Comparison of ENCODE assay signal across 8 cellular contexts in the genomic region with DNA sequence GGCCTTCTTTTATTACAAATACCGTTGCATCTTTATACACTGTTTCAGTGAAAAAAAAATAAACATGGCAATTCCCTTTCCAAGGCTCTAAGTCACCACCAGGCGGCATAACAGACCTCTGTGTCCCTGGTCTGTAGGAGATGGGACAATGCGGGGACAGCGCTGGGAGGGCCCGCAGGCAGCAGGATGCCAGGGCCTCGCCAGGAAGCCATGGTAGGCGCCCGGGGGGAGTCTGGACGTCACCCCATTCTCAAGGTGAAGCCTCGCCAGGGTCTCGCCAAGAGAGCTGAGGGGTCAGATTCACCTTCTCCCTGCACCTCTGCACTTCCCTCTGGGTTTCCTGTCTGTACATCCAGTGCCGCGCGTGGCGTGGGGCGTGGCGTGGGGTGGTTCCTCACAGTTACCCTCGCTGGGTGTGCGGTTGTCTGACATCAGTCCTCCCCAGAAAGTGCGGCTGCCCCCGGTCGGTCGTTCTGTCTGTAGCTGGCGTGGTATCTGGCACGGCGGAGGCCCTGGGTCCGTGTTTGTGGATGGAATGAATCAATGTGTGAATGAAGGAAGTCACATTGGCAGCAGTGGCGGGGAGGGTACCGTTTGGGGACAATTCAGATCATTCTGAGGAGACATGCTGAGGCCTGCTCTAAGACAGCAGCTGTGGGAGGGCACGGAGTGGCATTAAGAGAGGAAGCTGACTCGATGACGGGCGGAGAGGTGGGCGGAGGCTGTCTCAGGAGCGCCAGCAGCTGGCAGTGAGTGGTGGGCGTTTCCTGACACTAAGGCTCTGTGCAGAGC. TPM values are rescaled to one million over a fixed set of nuclear protein-coding genes. Genes with fewer than 3 reads are reported as not detected.
DNase-seq lines count a peak whose midpoint lies in the region; ATAC-seq, FAIRE-seq and TF ChIP-seq lines count a peak whose summit lies in the region.

No MANE protein-coding gene starts in this region.

- no peak overlapping the region for H2AFZ ChIP-seq in H1 (ENCODE audit: low read length)

- no peaks in the 10 kb centered on the region for H3K36me3 Mint-ChIP-seq in activated CD8-positive, alpha-beta T cell treated with anti-CD3 and anti-CD28 coated beads for 36 hours (ENCODE audit: low read depth)

- peaks cover 0 to 4% of the 10 kb centered on the region in 2 experiments for H4K20me1 ChIP-seq in H1 (replicated peaks in 1 of 2; ENCODE audit: control insufficient read depth in 1 of 2, insufficient read depth in 2 of 2, low read length in 2 of 2)

- H3K18ac ChIP-seq in H1 (ENCODE audit: extremely low read depth, low read length): peak overlapping the region; percentile 33; the same call in 1 of the 2 replicates

- no peaks in the 10 kb centered on the region for H3K27me3 ChIP-seq in H1 (replicated peaks in 1 of 4; ENCODE audit: control insufficient read depth in 3 of 4, extremely low read depth in 1 of 4, insufficient read depth in 3 of 4, low read length in 3 of 4)

- no peak overlapping the region for H3K14ac ChIP-seq in H1 (ENCODE audit: insufficient read length)

- H3K4me3 Mint-ChIP-seq in activated CD8-positive, alpha-beta T cell treated with anti-CD3 and anti-CD28 coated beads for 36 hours: peak overlapping the region; percentile 73

- TF ChIP-seq CTCF in activated CD8-positive, alpha-beta T cell treated with anti-CD3 and anti-CD28 coated beads for 36 hours (IDR thresholded peaks at IDR 0.05): peak; percentile 81
- TF ChIP-seq CTCF in H1 (IDR thresholded peaks at IDR 0.05; ENCODE audit: control extremely low read depth in 1 of 3, insufficient read depth in 1 of 3, low read depth in 1 of 3, low read length in 3 of 3): peak; percentile 55 to 82 (median 76)

- POLR2A ChIA-PET in activated CD8-positive, alpha-beta T cell treated with anti-CD3 and anti-CD28 coated beads for 36 hours (lab: Charles Lee): interaction anchor here (0.6 to 10.5 kb wide), 13 partner anchors 9 to 340 kb away, joined by 3 to 154 read pairs (median 4); no protein-coding TSS in a partner anchor
- POLR2A ChIA-PET in H1 (lab: Charles Lee; ENCODE audit: partially characterized antibody): no interaction called here

- CTCF ChIA-PET in activated CD8-positive, alpha-beta T cell treated with anti-CD3 and anti-CD28 coated beads for 36 hours (lab: Charles Lee): interaction anchor here (0.7 to 9.1 kb wide), 39 partner anchors 9 to 250 kb away, joined by 3 to 142 read pairs (median 4); no protein-coding TSS in a partner anchor
- CTCF ChIA-PET in H1 (lab: Charles Lee; ENCODE audit: partially characterized antibody): interaction anchor here (0.6 to 9.6 kb wide), 39 partner anchors 9 to 1450 kb away, joined by 3 to 130 read pairs (median 5); no protein-coding TSS in a partner anchor

- H3K23me2 ChIP-seq in H1 (ENCODE audit: low read depth, low read length): peaks cover 2% of the 10 kb centered on the region; the same call in 1 of the 2 replicates

- no peak overlapping the region for H3K23ac ChIP-seq in H1 (ENCODE audit: insufficient read length)

- H3K79me1 ChIP-seq in H1 (ENCODE audit: low read depth, low read length): no peaks in the 10 kb centered on the region

- H4K8ac ChIP-seq in H1 (ENCODE audit: extremely low read depth, insufficient read depth, low read length): no peak overlapping the region

- TF ChIP-seq EP300 in H1 (IDR thresholded peaks at IDR 0.05; ENCODE audit: borderline replicate concordance in 1 of 2, low read depth in 2 of 2, low read length in 2 of 2): no peak

- peak; percentile 82 to 84 for TF ChIP-seq RAD21 in H1 (IDR thresholded peaks at IDR 0.05 in 1 of 2, conservative IDR thresholded peaks at IDR 0.05 in 1 of 2; ENCODE audit: low read depth in 2 of 2, low read length in 2 of 2)

- H2AK5ac ChIP-seq in H1 (ENCODE audit: low read depth, low read length): no peak overlapping the region

- no peak overlapping the region for H2BK20ac ChIP-seq in H1 (ENCODE audit: low read length)

- no peak overlapping the region for H2BK15ac ChIP-seq in H1 (ENCODE audit: low read length)

- H2BK5ac ChIP-seq in H1 (ENCODE audit: low read depth, low read length): peak overlapping the region; percentile 72; the same call in 1 of the 2 replicates

- no peaks in the 10 kb centered on the region for H3K36me3 ChIP-seq in H1 (ENCODE audit: control insufficient read depth in 2 of 4, insufficient read depth in 4 of 4, low read length in 3 of 4)

- H3K9me3 Mint-ChIP-seq in activated CD8-positive, alpha-beta T cell treated with anti-CD3 and anti-CD28 coated beads for 36 hours: no peaks in the 10 kb centered on the region

- no peak overlapping the region for H3K56ac ChIP-seq in H1 (replicated peaks; ENCODE audit: insufficient read length, low read depth, low read length)

- H3K27me3 Mint-ChIP-seq in activated CD8-positive, alpha-beta T cell treated with anti-CD3 and anti-CD28 coated beads for 36 hours: no peaks in the 10 kb centered on the region

- no peak overlapping the region; a peak in 2 of 7 replicates for H3K9ac ChIP-seq in H1 (replicated peaks in 1 of 4; ENCODE audit: extremely low read depth in 1 of 4, low read depth in 3 of 4, low read length in 3 of 4)

- no peak overlapping the region for H4K91ac ChIP-seq in H1 (replicated peaks; ENCODE audit: insufficient read length, low read length)

- H3K79me2 ChIP-seq in H1 (ENCODE audit: control insufficient read depth in 1 of 2, insufficient read depth in 2 of 2, low read length in 2 of 2): no peaks in the 10 kb centered on the region

- no peak overlapping the region for H2BK120ac ChIP-seq in H1 (replicated peaks; ENCODE audit: low read depth, low read length)

- TF ChIP-seq POLR2A in H1 (IDR thresholded peaks at IDR 0.05; ENCODE audit: control extremely low read depth in 1 of 2, low read depth in 2 of 2, low read length in 2 of 2): no peak

- H4K5ac ChIP-seq in H1 (ENCODE audit: insufficient read length, low read depth, low read length): no peak overlapping the region

- H3K9me3 ChIP-seq in H1 (ENCODE audit: insufficient read depth in 2 of 2, low read depth in 1 of 2, low read length in 1 of 2): no peaks in the 10 kb centered on the region

- 73% methylated on average over 36 of the region's 36 CpGs; no CpG with 5 or more reads in 1 of the 2 experiments for WGBS in H1 (ENCODE audit: extremely low coverage in 1 of 2, insufficient coverage in 1 of 2, insufficient read length in 1 of 2, insufficient replicate concordance in 2 of 2, low coverage in 1 of 2, low lambda C conversion rate in 2 of 2, missing lambda C conversion rate in 1 of 2), 2 experiments

- peak overlapping the region; percentile 93 for H3K27ac Mint-ChIP-seq in activated CD8-positive, alpha-beta T cell treated with anti-CD3 and anti-CD28 coated beads for 36 hours

- peaks cover 43% of the 10 kb centered on the region for H3K4me1 Mint-ChIP-seq in activated CD8-positive, alpha-beta T cell treated with anti-CD3 and anti-CD28 coated beads for 36 hours (ENCODE audit: low read depth)

- H2BK12ac ChIP-seq in H1 (ENCODE audit: low read depth, low read length): peak overlapping the region; percentile 22; the same call in 1 of the 2 replicates

- FAIRE-seq in H1 (lab: Jason Lieb, UNC): no peak

- intact Hi-C loops in activated CD8-positive, alpha-beta T cell treated with anti-CD3 and anti-CD28 coated beads for 36 hours (cut with micrococcal nuclease): loop anchor here (1.0 to 5.0 kb wide), 3 partner anchors 21 to 72 kb away; no protein-coding TSS in a partner anchor

- H3K27ac ChIP-seq in H1 (ENCODE audit: low read depth, low read length): no peak overlapping the region

- peak overlapping the region in 1 of 4 experiments; percentile 31; a peak in 2 of 8 replicates for H3K4me3 ChIP-seq in H1 (ENCODE audit: extremely low read depth in 1 of 4, insufficient read depth in 2 of 4, low read depth in 3 of 4, low read length in 4 of 4)

- ATAC-seq in HG03280 (IDR thresholded peaks at IDR 0.05; ENCODE audit: unreplicated experiment) (peak; percentile 35), HG03469 (IDR thresholded peaks at IDR 0.05; ENCODE audit: unreplicated experiment) (no peak)
- peak; percentile 76 for ATAC-seq in activated CD8-positive, alpha-beta T cell treated with anti-CD3 and anti-CD28 coated beads for 36 hours

- peaks cover 6 to 21% (median 12%) of the 10 kb centered on the region in 4 experiments for H3K4me1 ChIP-seq in H1 (replicated peaks in 1 of 4; ENCODE audit: control insufficient read depth in 3 of 4, insufficient read depth in 4 of 4, low read length in 3 of 4)

- no peak overlapping the region for H3K4ac ChIP-seq in H1 (replicated peaks; ENCODE audit: insufficient read length, low read depth, low read length)

- peak overlapping the region; percentile 20 to 55; a peak in 3 of 4 replicates for H3K4me2 ChIP-seq in H1 (ENCODE audit: insufficient read depth in 1 of 2, low read depth in 2 of 2, low read length in 2 of 2)

- DNase-seq in DMS79 treated with DMSO at 0.1 percent for 48 hours (lab: John Stamatoyannopoulos, UW) (peak; percentile 63), NCI-H748 (lab: John Stamatoyannopoulos, UW; ENCODE audit: unreplicated experiment) (peak; percentile 97), H1 (ENCODE audit: low read depth in 1 of 2, low spot score in 2 of 2) (no peak), mucosa of gallbladder (ENCODE audit: low spot score) (peak; percentile 66)
- DNase-seq in activated CD8-positive, alpha-beta T cell treated with anti-CD3 and anti-CD28 coated beads for 36 hours: peak; percentile 99
- DNase-seq in stimulated activated CD8-positive, alpha-beta memory T cell treated with anti-CD3 and anti-CD28 coated beads, Interleukin-4, amount 100 ng/mL, for 48 hours: peak; percentile 90

TF ChIP-seq in H1, 55 proteins besides CTCF, POLR2A, EP300 and RAD21 (continues in another document):
- no peak for TF ChIP-seq SP4 (IDR thresholded peaks at IDR 0.05; ENCODE audit: low read length)
- no peak for TF ChIP-seq SUZ12 (IDR thresholded peaks at IDR 0.05; ENCODE audit: low read length)
- TF ChIP-seq POLR2AphosphoS5 (IDR thresholded peaks at IDR 0.05; ENCODE audit: low read depth, low read length): no peak
- TF ChIP-seq TEAD4 (IDR thresholded peaks at IDR 0.05; ENCODE audit: low read depth, low read length): no peak
- no peak for TF ChIP-seq ATF3 (IDR thresholded peaks at IDR 0.05; ENCODE audit: insufficient read depth, low read depth, low read length)

RNA-seq across cellular contexts. Expression of gene LRRFIP1, which starts 45.9 kb away (rescaled TPM):
- 100 to 1,000 TPM; 264 to 281 TPM for total RNA-seq in activated CD8-positive, alpha-beta T cell treated with anti-CD3 and anti-CD28 coated beads for 36 hours
- total RNA-seq in H1 (2021; fragmentation: NEBNext Ultra II Directional; extraction: Animal tissue kit (Norgen Biotek cat#: 25700)): 68.6 and 75.8 TPM in 2 replicates
- 12.1 and 13.8 TPM in 2 replicates for polyA plus RNA-seq in H1 (2011; rRNA removed)
- polyA plus RNA-seq in H1 (2011; cell fraction: cytosol; rRNA removed): 25.4 TPM
- polyA plus RNA-seq in H1 (2011; cell fraction: nucleus; rRNA removed): 26.6 TPM
- 33.6 to 61.3 TPM (median 38.1 TPM) in 4 replicates for polyA plus RNA-seq in H1 (2012, experiment 1 of 2)
- 4.3 TPM for polyA plus RNA-seq in H1 (2012, experiment 2 of 2)
- polyA plus RNA-seq in H1 (2013, experiment 1 of 2): 98.5 TPM
- 87.2 TPM for polyA plus RNA-seq in H1 (2013, experiment 2 of 2)
- 18.7 and 22.1 TPM in 2 replicates for polyA minus RNA-seq in H1 (2011; rRNA and poly(A)+ RNA removed)
- 18.1 TPM for polyA minus RNA-seq in H1 (2011; cell fraction: cytosol; rRNA and poly(A)+ RNA removed)
- polyA minus RNA-seq in H1 (2011; cell fraction: nucleus; rRNA and poly(A)+ RNA removed): 46.1 TPM
- 104 TPM for total RNA-seq in mucosa of gallbladder

Comparison
In these comparisons a context has a peak if more than half of its experiments do, and no peak if none do; other contexts are left out.
1. DNase-seq: peak in DMS79 treated with DMSO at 0.1 percent for 48 hours (single experiment), NCI-H748 (single experiment), activated CD8-positive, alpha-beta T cell treated with anti-CD3 and anti-CD28 coated beads for 36 hours (single experiment), mucosa of gallbladder (single experiment) and stimulated activated CD8-positive, alpha-beta memory T cell treated with anti-CD3 and anti-CD28 coated beads, Interleukin-4, amount 100 ng/mL, for 48 hours (single experiment); none in H1 (0 of 2).